ENCODE assay signal across 12 cellular contexts in the genomic region with DNA sequence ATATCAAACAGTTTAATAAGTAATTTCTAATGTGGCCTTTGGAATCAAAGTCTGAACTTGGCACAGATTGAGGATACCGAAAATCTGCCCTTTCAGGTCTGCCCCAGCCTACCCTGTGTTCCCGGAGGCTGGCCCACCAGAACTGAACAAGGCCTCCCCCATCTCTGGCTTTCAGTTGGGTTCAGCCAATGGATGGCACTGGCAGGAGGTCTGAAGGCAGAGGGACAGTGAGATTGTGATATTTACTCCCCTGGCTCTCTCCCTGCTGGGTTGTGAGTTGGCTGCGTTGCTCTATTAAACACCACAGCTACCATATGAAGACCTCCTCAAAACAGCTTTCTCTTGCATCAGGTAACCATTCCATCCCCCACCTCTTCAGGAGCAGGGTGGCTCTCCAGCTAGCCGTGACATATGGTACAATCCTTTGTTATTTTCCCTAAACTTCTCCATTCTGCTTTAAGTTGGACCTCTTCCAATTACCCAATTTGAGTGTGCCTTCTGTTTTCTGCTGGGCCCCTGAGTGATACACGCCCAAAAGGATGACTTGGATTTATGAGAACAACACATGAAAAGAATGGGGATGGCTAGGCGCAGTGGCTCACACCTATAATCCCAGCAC. TPM values are rescaled to one million over a fixed set of nuclear protein-coding genes. Genes with fewer than 3 reads are reported as not detected.
A peak's percentile ranks its signal among the peaks of the same experiment; 100 is the strongest.
DNase-seq lines count a peak whose midpoint lies in the region; ATAC-seq and TF ChIP-seq lines count a peak whose summit lies in the region.
"Had no signal": no experiment of that assay in that cellular context is flagged by ENCODE, and none has a peak within 500 bp of the region (broad histone marks: within the 10 kb centered on the region; RNA-seq: fewer than 3 reads in every experiment).

No MANE protein-coding gene starts in this region.

- WGBS in esophagus muscularis mucosa = 80% methylated on average over 6 of the region's 6 CpGs
- WGBS in spleen, 5 donors = 71 to 88% (median 87%) methylated on average over 6 of the region's 6 CpGs

- H3K36me3 ChIP-seq in esophagus muscularis mucosa (no peaks in the 10 kb centered on the region), spleen (no peaks in the 10 kb centered on the region)

- peaks cover 11% of the 10 kb centered on the region for H3K4me1 Mint-ChIP-seq in endothelial cell (ENCODE audit: unreplicated experiment)

- TF ChIP-seq EP300 in esophagus muscularis mucosa (IDR thresholded peaks at IDR 0.05) = no peak

- no peaks in the 10 kb centered on the region for H3K27me3 Mint-ChIP-seq in endothelial cell (ENCODE audit: unreplicated experiment)

- H3K27me3 ChIP-seq in esophagus muscularis mucosa (no peaks in the 10 kb centered on the region), spleen (replicated peaks in 1 of 7) (no peaks in the 10 kb centered on the region)

- no peak overlapping the region for H3K4me3 Mint-ChIP-seq in endothelial cell (ENCODE audit: unreplicated experiment)

- intact Hi-C loops in esophagus muscularis mucosa (cut with DNase I) (no loop called here), spleen (cut with DNase I; ENCODE audit: low total_unique reads) (no loop called here)

- DNase-seq in DMS153 (lab: John Stamatoyannopoulos, UW) = peak; percentile 8
- no peak for DNase-seq in DMS153 treated with DMSO at 0.1 percent for 48 hours (lab: John Stamatoyannopoulos, UW; ENCODE audit: unreplicated experiment)
- DNase-seq in NCI-H524 treated with DMSO at 0.1 percent for 48 hours (lab: John Stamatoyannopoulos, UW) = peak; percentile 85
- DNase-seq in esophagus muscularis mucosa (ENCODE audit: extremely low spot score) = no peak
- no peak for DNase-seq in spleen
- no peak for DNase-seq in LoVo (ENCODE audit: low spot score)
- DNase-seq in endothelial cell (ENCODE audit: low spot score) = no peak
- DNase-seq: activated CD8-positive, alpha-beta memory T cell treated with anti-CD3 and anti-CD28 coated beads, Interleukin-2, amount 50 U/mL, for 48 hours; effector CD4-positive, alpha-beta T cell; NCI-H1048 had no signal

- ATAC-seq in HG03135 (IDR thresholded peaks at IDR 0.05; ENCODE audit: unreplicated experiment) = no peak

- H3K27ac ChIP-seq in esophagus muscularis mucosa (replicated peaks in 1 of 4) (peak overlapping the region in 3 of 4 donors; percentile 24 to 44 (median 44)), spleen (peak overlapping the region in 6 of 8 donors; percentile 58 to 85 (median 74))
- H3K27ac ChIP-seq: 22Rv1 had no signal

- no peak overlapping the region for H3K4me3 ChIP-seq in esophagus muscularis mucosa
- no peak overlapping the region for H3K4me3 ChIP-seq in spleen

- no peaks in the 10 kb centered on the region for H3K36me3 Mint-ChIP-seq in endothelial cell (ENCODE audit: low read depth, unreplicated experiment)

- TF ChIP-seq POLR2A in esophagus muscularis mucosa (IDR thresholded peaks at IDR 0.05; ENCODE audit: low read depth) (no peak), spleen (IDR thresholded peaks at IDR 0.05) (no peak)

- H3K4me1 ChIP-seq in esophagus muscularis mucosa (peaks cover 22 to 76% (median 68%) of the 10 kb centered on the region in 4 donors), spleen (peaks cover 28 to 76% (median 60%) of the 10 kb centered on the region in 6 donors)

- H3K9me3 ChIP-seq in esophagus muscularis mucosa (no peaks in the 10 kb centered on the region), spleen (no peaks in the 10 kb centered on the region)

- H3K27ac Mint-ChIP-seq in endothelial cell (ENCODE audit: unreplicated experiment) = no peak overlapping the region

- H3K9me3 Mint-ChIP-seq in endothelial cell (ENCODE audit: unreplicated experiment) = no peaks in the 10 kb centered on the region

- TF ChIP-seq CTCF in esophagus muscularis mucosa (IDR thresholded peaks at IDR 0.05) = no peak
- TF ChIP-seq CTCF in spleen (IDR thresholded peaks at IDR 0.05 in 8 of 11, conservative IDR thresholded peaks at IDR 0.05 in 3 of 11) = no peak
- no peak for TF ChIP-seq CTCF in endothelial cell (IDR thresholded peaks at IDR 0.05; ENCODE audit: unreplicated experiment)

RNA-seq across cellular contexts. Expression of a gene that starts 28.1 kb away (rescaled TPM):
- total RNA-seq in esophagus muscularis mucosa = 10 to 100 TPM; 14.5 to 21.6 (median 17.4) TPM
- 10 to 100 TPM; 15.3 to 19.5 (median 16.9) TPM for total RNA-seq in spleen
- polyA plus RNA-seq in spleen = 1 to 10 TPM; 4.6 to 8.9 (median 6.3) TPM
- total RNA-seq in endothelial cell (ENCODE audit: unreplicated experiment) = 21.8 TPM

Comparison
In these comparisons a context has a peak if more than half of its experiments do, and no peak if none do; other contexts are left out.
1. DNase-seq: peak in DMS153 (single experiment) and NCI-H524 treated with DMSO at 0.1 percent for 48 hours (single experiment); none in DMS153 treated with DMSO at 0.1 percent for 48 hours (single experiment), esophagus muscularis mucosa (single experiment), spleen (single experiment), LoVo (single experiment) and endothelial cell (single experiment).